ENCODE assay signal across 1 cellular context in the genomic region with DNA sequence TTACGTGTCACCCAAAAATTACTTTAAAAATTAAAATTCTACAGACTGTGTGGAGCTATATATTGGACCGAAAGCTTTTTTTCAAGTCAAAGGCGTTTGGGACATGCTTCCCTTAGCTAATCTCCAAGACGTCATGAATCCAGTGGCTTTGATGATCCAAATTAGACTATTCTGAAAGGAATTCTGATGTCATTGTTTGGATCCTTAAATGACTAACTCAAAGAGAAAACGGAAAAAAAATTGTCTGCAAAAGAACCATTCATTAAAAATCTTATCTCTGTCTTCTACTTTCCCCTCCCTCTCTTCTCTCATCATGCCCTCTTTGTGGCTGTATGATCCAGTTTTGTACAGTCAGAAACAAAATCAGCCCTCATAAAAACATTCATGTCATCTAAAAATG.
TF ChIP-seq lines count a peak whose summit lies in the region.

No MANE protein-coding gene starts in this region.

TF ChIP-seq in SK-N-SH treated with all-trans-retinoic acid at 6 μM for 48 hours, 23 proteins besides CTCF, POLR2A, EP300 and RAD21 (continued from another document):
- TF ChIP-seq, protein P1, sequence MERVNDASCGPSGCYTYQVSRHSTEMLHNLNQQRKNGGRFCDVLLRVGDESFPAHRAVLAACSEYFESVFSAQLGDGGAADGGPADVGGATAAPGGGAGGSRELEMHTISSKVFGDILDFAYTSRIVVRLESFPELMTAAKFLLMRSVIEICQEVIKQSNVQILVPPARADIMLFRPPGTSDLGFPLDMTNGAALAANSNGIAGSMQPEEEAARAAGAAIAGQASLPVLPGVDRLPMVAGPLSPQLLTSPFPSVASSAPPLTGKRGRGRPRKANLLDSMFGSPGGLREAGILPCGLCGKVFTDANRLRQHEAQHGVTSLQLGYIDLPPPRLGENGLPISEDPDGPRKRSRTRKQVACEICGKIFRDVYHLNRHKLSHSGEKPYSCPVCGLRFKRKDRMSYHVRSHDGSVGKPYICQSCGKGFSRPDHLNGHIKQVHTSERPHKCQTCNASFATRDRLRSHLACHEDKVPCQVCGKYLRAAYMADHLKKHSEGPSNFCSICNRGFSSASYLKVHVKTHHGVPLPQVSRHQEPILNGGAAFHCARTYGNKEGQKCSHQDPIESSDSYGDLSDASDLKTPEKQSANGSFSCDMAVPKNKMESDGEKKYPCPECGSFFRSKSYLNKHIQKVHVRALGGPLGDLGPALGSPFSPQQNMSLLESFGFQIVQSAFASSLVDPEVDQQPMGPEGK (CRISPR knock-in tag; IDR thresholded peaks at IDR 0.05; ENCODE audit: borderline replicate concordance): no peak
- TF ChIP-seq, protein P2, sequence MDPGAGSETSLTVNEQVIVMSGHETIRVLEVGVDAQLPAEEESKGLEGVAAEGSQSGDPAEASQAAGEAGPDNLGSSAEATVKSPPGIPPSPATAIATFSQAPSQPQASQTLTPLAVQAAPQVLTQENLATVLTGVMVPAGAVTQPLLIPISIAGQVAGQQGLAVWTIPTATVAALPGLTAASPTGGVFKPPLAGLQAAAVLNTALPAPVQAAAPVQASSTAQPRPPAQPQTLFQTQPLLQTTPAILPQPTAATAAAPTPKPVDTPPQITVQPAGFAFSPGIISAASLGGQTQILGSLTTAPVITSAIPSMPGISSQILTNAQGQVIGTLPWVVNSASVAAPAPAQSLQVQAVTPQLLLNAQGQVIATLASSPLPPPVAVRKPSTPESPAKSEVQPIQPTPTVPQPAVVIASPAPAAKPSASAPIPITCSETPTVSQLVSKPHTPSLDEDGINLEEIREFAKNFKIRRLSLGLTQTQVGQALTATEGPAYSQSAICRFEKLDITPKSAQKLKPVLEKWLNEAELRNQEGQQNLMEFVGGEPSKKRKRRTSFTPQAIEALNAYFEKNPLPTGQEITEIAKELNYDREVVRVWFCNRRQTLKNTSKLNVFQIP (CRISPR knock-in tag; IDR thresholded peaks at IDR 0.05; ENCODE audit: borderline replicate concordance, low read depth): no peak
- no peak for TF ChIP-seq PPARA (CRISPR knock-in tag; IDR thresholded peaks at IDR 0.05; ENCODE audit: borderline replicate concordance)
- no peak for TF ChIP-seq ZNF565 (CRISPR knock-in tag; conservative IDR thresholded peaks at IDR 0.05; ENCODE audit: low read depth)
- TF ChIP-seq ZNF8 (CRISPR knock-in tag; IDR thresholded peaks at IDR 0.05): no peak
- TF ChIP-seq CSDC2 (CRISPR knock-in tag; IDR thresholded peaks at IDR 0.05): no peak
TF ChIP-seq in SK-N-SH treated with all-trans-retinoic acid at 6 μM for 48 hours: peak in this region for 0.
